In the genomic region with DNA sequence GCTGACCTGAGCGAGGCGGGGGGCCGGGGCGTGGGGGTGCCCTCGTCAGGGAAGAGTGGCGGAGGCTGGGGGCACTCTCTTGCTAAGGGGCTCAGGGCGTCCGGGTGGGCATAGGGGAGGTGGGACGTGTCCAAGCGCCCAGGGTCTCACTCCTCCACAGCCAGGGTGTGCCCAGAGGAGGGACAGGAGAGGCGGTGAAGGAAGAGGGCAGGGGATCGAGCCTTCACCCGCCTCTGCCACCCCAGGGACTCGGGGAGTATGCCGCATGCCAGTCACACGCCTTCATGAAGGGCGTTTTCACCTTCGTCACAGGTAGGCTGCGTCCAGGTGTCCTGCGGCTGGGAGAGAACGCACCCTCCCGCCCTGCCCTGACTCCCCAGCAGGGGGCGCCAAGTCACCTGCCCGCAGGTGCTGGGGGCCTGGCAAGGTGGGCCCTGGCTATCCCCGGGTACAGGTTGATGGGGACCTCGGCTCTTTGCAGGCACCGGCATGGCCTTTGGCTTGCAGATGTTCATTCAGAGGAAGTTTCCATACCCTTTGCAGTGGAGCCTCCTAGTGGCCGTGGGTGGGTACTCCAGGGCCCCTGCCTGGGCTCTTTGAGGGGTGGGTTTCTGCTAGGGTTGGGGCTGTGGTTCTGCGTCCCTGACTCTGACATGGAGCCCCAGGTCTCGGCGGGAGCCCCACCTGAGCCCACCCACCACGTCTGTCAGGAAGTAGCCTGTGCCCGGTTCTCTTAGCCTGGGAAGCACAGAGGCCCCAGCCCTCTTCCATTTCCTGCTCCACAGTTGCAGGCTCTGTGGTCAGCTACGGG, we compare ENCODE assay signal across 1 cellular context.
TF ChIP-seq lines count a peak whose summit lies in the region.

No MANE protein-coding gene starts in this region.

TF ChIP-seq in HepG2, 621 proteins besides CTCF, POLR2A, EP300 and RAD21 (continued from another document and continues in another):
- TF ChIP-seq RELA (CRISPR knock-in tag; IDR thresholded peaks at IDR 0.05), result no peak
- TF ChIP-seq, protein P1, sequence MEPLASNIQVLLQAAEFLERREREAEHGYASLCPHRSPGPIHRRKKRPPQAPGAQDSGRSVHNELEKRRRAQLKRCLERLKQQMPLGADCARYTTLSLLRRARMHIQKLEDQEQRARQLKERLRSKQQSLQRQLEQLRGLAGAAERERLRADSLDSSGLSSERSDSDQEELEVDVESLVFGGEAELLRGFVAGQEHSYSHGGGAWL (CRISPR knock-in tag; IDR thresholded peaks at IDR 0.05), result no peak; the same call in 1 of the 2 replicates
- TF ChIP-seq PCBP2 (optimal IDR thresholded peaks at IDR 0.05; ENCODE audit: low read depth, low read length, poor library complexity, severe bottlenecking), result no peak
- TF ChIP-seq TEAD2 (CRISPR knock-in tag; IDR thresholded peaks at IDR 0.05), result no peak
- TF ChIP-seq, protein P2, sequence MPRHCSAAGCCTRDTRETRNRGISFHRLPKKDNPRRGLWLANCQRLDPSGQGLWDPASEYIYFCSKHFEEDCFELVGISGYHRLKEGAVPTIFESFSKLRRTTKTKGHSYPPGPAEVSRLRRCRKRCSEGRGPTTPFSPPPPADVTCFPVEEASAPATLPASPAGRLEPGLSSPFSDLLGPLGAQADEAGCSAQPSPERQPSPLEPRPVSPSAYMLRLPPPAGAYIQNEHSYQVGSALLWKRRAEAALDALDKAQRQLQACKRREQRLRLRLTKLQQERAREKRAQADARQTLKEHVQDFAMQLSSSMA (CRISPR knock-in tag; IDR thresholded peaks at IDR 0.05), result no peak
- TF ChIP-seq, protein P3, sequence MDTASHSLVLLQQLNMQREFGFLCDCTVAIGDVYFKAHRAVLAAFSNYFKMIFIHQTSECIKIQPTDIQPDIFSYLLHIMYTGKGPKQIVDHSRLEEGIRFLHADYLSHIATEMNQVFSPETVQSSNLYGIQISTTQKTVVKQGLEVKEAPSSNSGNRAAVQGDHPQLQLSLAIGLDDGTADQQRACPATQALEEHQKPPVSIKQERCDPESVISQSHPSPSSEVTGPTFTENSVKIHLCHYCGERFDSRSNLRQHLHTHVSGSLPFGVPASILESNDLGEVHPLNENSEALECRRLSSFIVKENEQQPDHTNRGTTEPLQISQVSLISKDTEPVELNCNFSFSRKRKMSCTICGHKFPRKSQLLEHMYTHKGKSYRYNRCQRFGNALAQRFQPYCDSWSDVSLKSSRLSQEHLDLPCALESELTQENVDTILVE (CRISPR knock-in tag; IDR thresholded peaks at IDR 0.05), result no peak
- TF ChIP-seq ZNF317 (CRISPR knock-in tag; IDR thresholded peaks at IDR 0.05), result no peak
- no peak for TF ChIP-seq ZNF746 (CRISPR knock-in tag; IDR thresholded peaks at IDR 0.05)
- TF ChIP-seq ZBTB49 (CRISPR knock-in tag; IDR thresholded peaks at IDR 0.05; ENCODE audit: borderline replicate concordance), result no peak
- peak; percentile 71; the same call in 1 of the 2 replicates for TF ChIP-seq ZBTB1 (CRISPR knock-in tag; IDR thresholded peaks at IDR 0.05; ENCODE audit: borderline replicate concordance)
- TF ChIP-seq KAT7 (CRISPR knock-in tag; IDR thresholded peaks at IDR 0.05; ENCODE audit: borderline replicate concordance), result peak; percentile 66; the same call in 1 of the 2 replicates
- TF ChIP-seq CENPT (CRISPR knock-in tag; IDR thresholded peaks at IDR 0.05; ENCODE audit: low read depth), result no peak
- TF ChIP-seq EEA1 (CRISPR knock-in tag; IDR thresholded peaks at IDR 0.05; ENCODE audit: borderline replicate concordance), result 0 out of 2 replicates have a peak, but pooled peaks have one; percentile 75
- TF ChIP-seq CBX1 (IDR thresholded peaks at IDR 0.05; ENCODE audit: low read depth), result peak; percentile 56
- no peak for TF ChIP-seq TRIM24 (CRISPR knock-in tag; IDR thresholded peaks at IDR 0.05)
- no peak for TF ChIP-seq ZNF543 (CRISPR knock-in tag; IDR thresholded peaks at IDR 0.05)
- TF ChIP-seq PHF8 (CRISPR knock-in tag; IDR thresholded peaks at IDR 0.05), result peak; percentile 50
- TF ChIP-seq JUNB (CRISPR knock-in tag; IDR thresholded peaks at IDR 0.05; ENCODE audit: borderline replicate concordance), result no peak
- TF ChIP-seq HNF1A (IDR thresholded peaks at IDR 0.05; ENCODE audit: low read depth), result no peak
- no peak; the same call in 1 of the 2 replicates for TF ChIP-seq HNF1A (CRISPR knock-in tag; IDR thresholded peaks at IDR 0.05; ENCODE audit: borderline replicate concordance)
- TF ChIP-seq, protein P4, sequence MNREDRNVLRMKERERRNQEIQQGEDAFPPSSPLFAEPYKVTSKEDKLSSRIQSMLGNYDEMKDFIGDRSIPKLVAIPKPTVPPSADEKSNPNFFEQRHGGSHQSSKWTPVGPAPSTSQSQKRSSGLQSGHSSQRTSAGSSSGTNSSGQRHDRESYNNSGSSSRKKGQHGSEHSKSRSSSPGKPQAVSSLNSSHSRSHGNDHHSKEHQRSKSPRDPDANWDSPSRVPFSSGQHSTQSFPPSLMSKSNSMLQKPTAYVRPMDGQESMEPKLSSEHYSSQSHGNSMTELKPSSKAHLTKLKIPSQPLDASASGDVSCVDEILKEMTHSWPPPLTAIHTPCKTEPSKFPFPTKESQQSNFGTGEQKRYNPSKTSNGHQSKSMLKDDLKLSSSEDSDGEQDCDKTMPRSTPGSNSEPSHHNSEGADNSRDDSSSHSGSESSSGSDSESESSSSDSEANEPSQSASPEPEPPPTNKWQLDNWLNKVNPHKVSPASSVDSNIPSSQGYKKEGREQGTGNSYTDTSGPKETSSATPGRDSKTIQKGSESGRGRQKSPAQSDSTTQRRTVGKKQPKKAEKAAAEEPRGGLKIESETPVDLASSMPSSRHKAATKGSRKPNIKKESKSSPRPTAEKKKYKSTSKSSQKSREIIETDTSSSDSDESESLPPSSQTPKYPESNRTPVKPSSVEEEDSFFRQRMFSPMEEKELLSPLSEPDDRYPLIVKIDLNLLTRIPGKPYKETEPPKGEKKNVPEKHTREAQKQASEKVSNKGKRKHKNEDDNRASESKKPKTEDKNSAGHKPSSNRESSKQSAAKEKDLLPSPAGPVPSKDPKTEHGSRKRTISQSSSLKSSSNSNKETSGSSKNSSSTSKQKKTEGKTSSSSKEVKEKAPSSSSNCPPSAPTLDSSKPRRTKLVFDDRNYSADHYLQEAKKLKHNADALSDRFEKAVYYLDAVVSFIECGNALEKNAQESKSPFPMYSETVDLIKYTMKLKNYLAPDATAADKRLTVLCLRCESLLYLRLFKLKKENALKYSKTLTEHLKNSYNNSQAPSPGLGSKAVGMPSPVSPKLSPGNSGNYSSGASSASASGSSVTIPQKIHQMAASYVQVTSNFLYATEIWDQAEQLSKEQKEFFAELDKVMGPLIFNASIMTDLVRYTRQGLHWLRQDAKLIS (CRISPR knock-in tag; IDR thresholded peaks at IDR 0.05), result no peak; the same call in 1 of the 2 replicates
- no peak for TF ChIP-seq ZNF281 (CRISPR knock-in tag; IDR thresholded peaks at IDR 0.05; ENCODE audit: borderline replicate concordance)
- 0 out of 2 replicates have a peak, but pooled peaks have one; percentile 0 for TF ChIP-seq ZSCAN12 (CRISPR knock-in tag; IDR thresholded peaks at IDR 0.05)
- TF ChIP-seq CENPBD1 (CRISPR knock-in tag; IDR thresholded peaks at IDR 0.05; ENCODE audit: borderline replicate concordance, low read depth), result no peak
- no peak for TF ChIP-seq RFX1 (IDR thresholded peaks at IDR 0.05)
- TF ChIP-seq SCMH1 (CRISPR knock-in tag; IDR thresholded peaks at IDR 0.05; ENCODE audit: borderline replicate concordance), result no peak
- no peak for TF ChIP-seq NR2F6 (IDR thresholded peaks at IDR 0.05)
- peak; percentile 3; the same call in 1 of the 2 replicates for TF ChIP-seq NR2F6 (CRISPR knock-in tag; IDR thresholded peaks at IDR 0.05)
- TF ChIP-seq NR2C2 (CRISPR knock-in tag; IDR thresholded peaks at IDR 0.05; ENCODE audit: borderline replicate concordance), result no peak
- no peak for TF ChIP-seq GABPA (IDR thresholded peaks at IDR 0.05; ENCODE audit: low read depth, low read length)
- TF ChIP-seq GABPA (CRISPR knock-in tag; IDR thresholded peaks at IDR 0.05; ENCODE audit: low read depth), result no peak
- TF ChIP-seq ARNT2 (CRISPR knock-in tag; IDR thresholded peaks at IDR 0.05; ENCODE audit: low read depth), result peak; percentile 86; the same call in 1 of the 2 replicates
- no peak for TF ChIP-seq KLF9 (CRISPR knock-in tag; IDR thresholded peaks at IDR 0.05; ENCODE audit: low read depth)
- TF ChIP-seq MED13 (CRISPR knock-in tag; IDR thresholded peaks at IDR 0.05), result no peak
- TF ChIP-seq RXRA (CRISPR knock-in tag; IDR thresholded peaks at IDR 0.05), result no peak; the same call in 1 of the 2 replicates
- TF ChIP-seq SP140L (CRISPR knock-in tag; IDR thresholded peaks at IDR 0.05; ENCODE audit: borderline replicate concordance), result no peak
- TF ChIP-seq ZNF75D (CRISPR knock-in tag; IDR thresholded peaks at IDR 0.05; ENCODE audit: borderline replicate concordance), result no peak
- TF ChIP-seq ZNF572 (CRISPR knock-in tag; IDR thresholded peaks at IDR 0.05), result 0 out of 2 replicates have a peak, but pooled peaks have one; percentile 60
- TF ChIP-seq, protein P5, sequence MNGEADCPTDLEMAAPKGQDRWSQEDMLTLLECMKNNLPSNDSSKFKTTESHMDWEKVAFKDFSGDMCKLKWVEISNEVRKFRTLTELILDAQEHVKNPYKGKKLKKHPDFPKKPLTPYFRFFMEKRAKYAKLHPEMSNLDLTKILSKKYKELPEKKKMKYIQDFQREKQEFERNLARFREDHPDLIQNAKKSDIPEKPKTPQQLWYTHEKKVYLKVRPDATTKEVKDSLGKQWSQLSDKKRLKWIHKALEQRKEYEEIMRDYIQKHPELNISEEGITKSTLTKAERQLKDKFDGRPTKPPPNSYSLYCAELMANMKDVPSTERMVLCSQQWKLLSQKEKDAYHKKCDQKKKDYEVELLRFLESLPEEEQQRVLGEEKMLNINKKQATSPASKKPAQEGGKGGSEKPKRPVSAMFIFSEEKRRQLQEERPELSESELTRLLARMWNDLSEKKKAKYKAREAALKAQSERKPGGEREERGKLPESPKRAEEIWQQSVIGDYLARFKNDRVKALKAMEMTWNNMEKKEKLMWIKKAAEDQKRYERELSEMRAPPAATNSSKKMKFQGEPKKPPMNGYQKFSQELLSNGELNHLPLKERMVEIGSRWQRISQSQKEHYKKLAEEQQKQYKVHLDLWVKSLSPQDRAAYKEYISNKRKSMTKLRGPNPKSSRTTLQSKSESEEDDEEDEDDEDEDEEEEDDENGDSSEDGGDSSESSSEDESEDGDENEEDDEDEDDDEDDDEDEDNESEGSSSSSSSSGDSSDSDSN (CRISPR knock-in tag; IDR thresholded peaks at IDR 0.05), result peak; percentile 69
- no peak for TF ChIP-seq GTF2F1 (IDR thresholded peaks at IDR 0.05; ENCODE audit: low read length)
- no peak for TF ChIP-seq ZNF773 (CRISPR knock-in tag; IDR thresholded peaks at IDR 0.05; ENCODE audit: borderline replicate concordance)
